ENCODE assay signal across 1 cellular context in the genomic region with DNA sequence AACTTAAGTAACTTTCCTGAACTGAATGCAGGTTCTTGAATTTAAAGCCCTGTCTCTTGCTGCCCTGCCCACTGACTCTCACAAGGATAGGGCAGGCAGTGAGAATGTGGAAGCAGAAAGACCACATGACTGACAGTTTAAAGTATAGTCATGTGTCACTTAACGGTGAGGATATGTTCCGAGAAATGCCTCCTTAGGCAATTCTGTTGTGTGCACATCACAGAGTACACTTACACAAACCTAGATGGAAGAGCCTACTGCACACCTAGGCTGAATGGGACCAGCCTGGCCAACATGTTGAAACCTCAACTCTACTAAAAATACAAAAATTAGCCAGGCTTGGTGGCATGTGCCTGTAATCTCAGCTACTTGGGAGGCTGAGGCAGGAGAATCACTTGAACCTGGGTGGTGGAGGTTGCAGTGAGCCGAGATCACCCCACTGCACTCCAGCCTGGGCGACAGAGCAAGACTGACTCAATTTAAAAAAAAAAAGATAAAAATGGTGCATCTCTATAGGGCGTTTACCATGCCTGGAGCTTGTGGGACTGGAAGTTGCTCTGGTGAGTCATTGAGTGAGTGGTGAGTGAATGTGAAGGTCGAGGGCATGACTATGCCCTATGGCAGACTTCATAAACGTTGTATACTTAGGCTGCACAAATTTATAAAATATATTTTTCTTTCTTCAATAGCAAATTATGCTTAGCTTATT.
TF ChIP-seq lines count a peak whose summit lies in the region.

No MANE protein-coding gene starts in this region.

TF ChIP-seq in SK-N-SH, 30 proteins besides CTCF, POLR2A, EP300 and RAD21:
- TF ChIP-seq, protein P1, sequence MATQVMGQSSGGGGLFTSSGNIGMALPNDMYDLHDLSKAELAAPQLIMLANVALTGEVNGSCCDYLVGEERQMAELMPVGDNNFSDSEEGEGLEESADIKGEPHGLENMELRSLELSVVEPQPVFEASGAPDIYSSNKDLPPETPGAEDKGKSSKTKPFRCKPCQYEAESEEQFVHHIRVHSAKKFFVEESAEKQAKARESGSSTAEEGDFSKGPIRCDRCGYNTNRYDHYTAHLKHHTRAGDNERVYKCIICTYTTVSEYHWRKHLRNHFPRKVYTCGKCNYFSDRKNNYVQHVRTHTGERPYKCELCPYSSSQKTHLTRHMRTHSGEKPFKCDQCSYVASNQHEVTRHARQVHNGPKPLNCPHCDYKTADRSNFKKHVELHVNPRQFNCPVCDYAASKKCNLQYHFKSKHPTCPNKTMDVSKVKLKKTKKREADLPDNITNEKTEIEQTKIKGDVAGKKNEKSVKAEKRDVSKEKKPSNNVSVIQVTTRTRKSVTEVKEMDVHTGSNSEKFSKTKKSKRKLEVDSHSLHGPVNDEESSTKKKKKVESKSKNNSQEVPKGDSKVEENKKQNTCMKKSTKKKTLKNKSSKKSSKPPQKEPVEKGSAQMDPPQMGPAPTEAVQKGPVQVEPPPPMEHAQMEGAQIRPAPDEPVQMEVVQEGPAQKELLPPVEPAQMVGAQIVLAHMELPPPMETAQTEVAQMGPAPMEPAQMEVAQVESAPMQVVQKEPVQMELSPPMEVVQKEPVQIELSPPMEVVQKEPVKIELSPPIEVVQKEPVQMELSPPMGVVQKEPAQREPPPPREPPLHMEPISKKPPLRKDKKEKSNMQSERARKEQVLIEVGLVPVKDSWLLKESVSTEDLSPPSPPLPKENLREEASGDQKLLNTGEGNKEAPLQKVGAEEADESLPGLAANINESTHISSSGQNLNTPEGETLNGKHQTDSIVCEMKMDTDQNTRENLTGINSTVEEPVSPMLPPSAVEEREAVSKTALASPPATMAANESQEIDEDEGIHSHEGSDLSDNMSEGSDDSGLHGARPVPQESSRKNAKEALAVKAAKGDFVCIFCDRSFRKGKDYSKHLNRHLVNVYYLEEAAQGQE (IDR thresholded peaks at IDR 0.05; ENCODE audit: low read depth, low read length) = no peak
- TF ChIP-seq TCF12 (IDR thresholded peaks at IDR 0.05) = peak; percentile 50; the same call in 1 of the 2 replicates
- no peak for TF ChIP-seq MEF2A (IDR thresholded peaks at IDR 0.05; ENCODE audit: borderline replicate concordance, low read depth)
- no peak for TF ChIP-seq SIN3A (IDR thresholded peaks at IDR 0.05; ENCODE audit: borderline replicate concordance, low read depth, low read length)
- TF ChIP-seq RFX5 (IDR thresholded peaks at IDR 0.05; ENCODE audit: low read length) = no peak
- no peak for TF ChIP-seq TEAD4 (IDR thresholded peaks at IDR 0.05; ENCODE audit: borderline replicate concordance, insufficient read depth)
- TF ChIP-seq FOSL2 (IDR thresholded peaks at IDR 0.05; ENCODE audit: borderline replicate concordance, low read depth) = peak; percentile 90
- TF ChIP-seq, protein P2, sequence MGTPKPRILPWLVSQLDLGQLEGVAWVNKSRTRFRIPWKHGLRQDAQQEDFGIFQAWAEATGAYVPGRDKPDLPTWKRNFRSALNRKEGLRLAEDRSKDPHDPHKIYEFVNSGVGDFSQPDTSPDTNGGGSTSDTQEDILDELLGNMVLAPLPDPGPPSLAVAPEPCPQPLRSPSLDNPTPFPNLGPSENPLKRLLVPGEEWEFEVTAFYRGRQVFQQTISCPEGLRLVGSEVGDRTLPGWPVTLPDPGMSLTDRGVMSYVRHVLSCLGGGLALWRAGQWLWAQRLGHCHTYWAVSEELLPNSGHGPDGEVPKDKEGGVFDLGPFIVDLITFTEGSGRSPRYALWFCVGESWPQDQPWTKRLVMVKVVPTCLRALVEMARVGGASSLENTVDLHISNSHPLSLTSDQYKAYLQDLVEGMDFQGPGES (IDR thresholded peaks at IDR 0.05; ENCODE audit: low read depth, low read length) = no peak
- TF ChIP-seq POLR2AphosphoS5 (IDR thresholded peaks at IDR 0.05; ENCODE audit: low read depth, low read length) = no peak
- TF ChIP-seq GATA2 (CRISPR knock-in tag; IDR thresholded peaks at IDR 0.05) = no peak
- TF ChIP-seq JUND (IDR thresholded peaks at IDR 0.05) = peak; percentile 80
- TF ChIP-seq, protein P3, sequence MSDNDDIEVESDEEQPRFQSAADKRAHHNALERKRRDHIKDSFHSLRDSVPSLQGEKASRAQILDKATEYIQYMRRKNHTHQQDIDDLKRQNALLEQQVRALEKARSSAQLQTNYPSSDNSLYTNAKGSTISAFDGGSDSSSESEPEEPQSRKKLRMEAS (IDR thresholded peaks at IDR 0.05; ENCODE audit: low read depth) = peak; percentile 82
- no peak for TF ChIP-seq EZH2phosphoT487 (IDR thresholded peaks at IDR 0.05; ENCODE audit: borderline replicate concordance, low read depth)
- no peak for TF ChIP-seq NFIC (IDR thresholded peaks at IDR 0.05; ENCODE audit: borderline replicate concordance)
- TF ChIP-seq YY1 (IDR thresholded peaks at IDR 0.05; ENCODE audit: low read depth) = 0 out of 2 replicates have a peak, but pooled peaks have one; percentile 63
- TF ChIP-seq, protein P4, sequence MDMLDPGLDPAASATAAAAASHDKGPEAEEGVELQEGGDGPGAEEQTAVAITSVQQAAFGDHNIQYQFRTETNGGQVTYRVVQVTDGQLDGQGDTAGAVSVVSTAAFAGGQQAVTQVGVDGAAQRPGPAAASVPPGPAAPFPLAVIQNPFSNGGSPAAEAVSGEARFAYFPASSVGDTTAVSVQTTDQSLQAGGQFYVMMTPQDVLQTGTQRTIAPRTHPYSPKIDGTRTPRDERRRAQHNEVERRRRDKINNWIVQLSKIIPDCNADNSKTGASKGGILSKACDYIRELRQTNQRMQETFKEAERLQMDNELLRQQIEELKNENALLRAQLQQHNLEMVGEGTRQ (IDR thresholded peaks at IDR 0.05; ENCODE audit: borderline replicate concordance, low read depth, low read length) = no peak
- no peak for TF ChIP-seq SMC3 (IDR thresholded peaks at IDR 0.05; ENCODE audit: low read depth, low read length)
- TF ChIP-seq RCOR1 (IDR thresholded peaks at IDR 0.05; ENCODE audit: low read length) = no peak
- TF ChIP-seq, protein P5, sequence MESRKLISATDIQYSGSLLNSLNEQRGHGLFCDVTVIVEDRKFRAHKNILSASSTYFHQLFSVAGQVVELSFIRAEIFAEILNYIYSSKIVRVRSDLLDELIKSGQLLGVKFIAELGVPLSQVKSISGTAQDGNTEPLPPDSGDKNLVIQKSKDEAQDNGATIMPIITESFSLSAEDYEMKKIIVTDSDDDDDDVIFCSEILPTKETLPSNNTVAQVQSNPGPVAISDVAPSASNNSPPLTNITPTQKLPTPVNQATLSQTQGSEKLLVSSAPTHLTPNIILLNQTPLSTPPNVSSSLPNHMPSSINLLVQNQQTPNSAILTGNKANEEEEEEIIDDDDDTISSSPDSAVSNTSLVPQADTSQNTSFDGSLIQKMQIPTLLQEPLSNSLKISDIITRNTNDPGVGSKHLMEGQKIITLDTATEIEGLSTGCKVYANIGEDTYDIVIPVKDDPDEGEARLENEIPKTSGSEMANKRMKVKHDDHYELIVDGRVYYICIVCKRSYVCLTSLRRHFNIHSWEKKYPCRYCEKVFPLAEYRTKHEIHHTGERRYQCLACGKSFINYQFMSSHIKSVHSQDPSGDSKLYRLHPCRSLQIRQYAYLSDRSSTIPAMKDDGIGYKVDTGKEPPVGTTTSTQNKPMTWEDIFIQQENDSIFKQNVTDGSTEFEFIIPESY (IDR thresholded peaks at IDR 0.05; ENCODE audit: borderline replicate concordance, low read depth) = no peak
- TF ChIP-seq, protein P6, sequence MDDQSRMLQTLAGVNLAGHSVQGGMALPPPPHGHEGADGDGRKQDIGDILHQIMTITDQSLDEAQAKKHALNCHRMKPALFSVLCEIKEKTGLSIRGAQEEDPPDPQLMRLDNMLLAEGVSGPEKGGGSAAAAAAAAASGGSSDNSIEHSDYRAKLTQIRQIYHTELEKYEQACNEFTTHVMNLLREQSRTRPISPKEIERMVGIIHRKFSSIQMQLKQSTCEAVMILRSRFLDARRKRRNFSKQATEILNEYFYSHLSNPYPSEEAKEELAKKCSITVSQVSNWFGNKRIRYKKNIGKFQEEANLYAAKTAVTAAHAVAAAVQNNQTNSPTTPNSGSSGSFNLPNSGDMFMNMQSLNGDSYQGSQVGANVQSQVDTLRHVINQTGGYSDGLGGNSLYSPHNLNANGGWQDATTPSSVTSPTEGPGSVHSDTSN (IDR thresholded peaks at IDR 0.05) = peak; percentile 61
- no peak for TF ChIP-seq MXI1 (IDR thresholded peaks at IDR 0.05; ENCODE audit: low read depth, low read length)
- TF ChIP-seq, protein P7, sequence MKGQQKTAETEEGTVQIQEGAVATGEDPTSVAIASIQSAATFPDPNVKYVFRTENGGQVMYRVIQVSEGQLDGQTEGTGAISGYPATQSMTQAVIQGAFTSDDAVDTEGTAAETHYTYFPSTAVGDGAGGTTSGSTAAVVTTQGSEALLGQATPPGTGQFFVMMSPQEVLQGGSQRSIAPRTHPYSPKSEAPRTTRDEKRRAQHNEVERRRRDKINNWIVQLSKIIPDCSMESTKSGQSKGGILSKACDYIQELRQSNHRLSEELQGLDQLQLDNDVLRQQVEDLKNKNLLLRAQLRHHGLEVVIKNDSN (IDR thresholded peaks at IDR 0.05; ENCODE audit: borderline replicate concordance, low read depth) = no peak
